1 cellular context compared by ENCODE assay signal in the genomic region with DNA sequence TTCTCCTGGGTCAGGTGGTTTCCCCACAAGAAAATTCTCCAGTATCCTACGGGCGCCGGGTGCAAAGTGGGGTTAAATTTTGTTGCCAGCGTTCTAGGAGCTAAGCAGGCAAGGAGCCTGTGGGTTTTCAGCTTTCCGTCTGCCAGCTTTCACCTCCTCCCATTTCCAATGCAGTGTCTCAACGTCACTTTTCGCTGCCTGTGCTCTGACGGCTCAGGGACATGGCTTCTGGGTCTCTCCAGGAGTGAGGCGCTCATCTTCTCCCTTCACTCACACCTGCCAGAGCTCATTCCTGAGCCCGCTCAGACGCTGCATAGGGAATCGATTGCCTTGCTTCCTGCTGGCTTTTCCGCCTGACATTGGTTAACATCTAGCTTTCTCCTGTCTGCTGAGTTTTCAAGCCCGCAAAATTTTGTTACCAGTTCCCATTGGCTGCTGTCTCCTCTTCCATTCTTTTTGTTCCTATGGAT.
TF ChIP-seq lines count a peak whose summit lies in the region.

No MANE protein-coding gene starts in this region.

TF ChIP-seq in WTC11, 78 proteins besides CTCF, POLR2A, EP300 and RAD21 (continued from another document):
- TF ChIP-seq, protein P1, sequence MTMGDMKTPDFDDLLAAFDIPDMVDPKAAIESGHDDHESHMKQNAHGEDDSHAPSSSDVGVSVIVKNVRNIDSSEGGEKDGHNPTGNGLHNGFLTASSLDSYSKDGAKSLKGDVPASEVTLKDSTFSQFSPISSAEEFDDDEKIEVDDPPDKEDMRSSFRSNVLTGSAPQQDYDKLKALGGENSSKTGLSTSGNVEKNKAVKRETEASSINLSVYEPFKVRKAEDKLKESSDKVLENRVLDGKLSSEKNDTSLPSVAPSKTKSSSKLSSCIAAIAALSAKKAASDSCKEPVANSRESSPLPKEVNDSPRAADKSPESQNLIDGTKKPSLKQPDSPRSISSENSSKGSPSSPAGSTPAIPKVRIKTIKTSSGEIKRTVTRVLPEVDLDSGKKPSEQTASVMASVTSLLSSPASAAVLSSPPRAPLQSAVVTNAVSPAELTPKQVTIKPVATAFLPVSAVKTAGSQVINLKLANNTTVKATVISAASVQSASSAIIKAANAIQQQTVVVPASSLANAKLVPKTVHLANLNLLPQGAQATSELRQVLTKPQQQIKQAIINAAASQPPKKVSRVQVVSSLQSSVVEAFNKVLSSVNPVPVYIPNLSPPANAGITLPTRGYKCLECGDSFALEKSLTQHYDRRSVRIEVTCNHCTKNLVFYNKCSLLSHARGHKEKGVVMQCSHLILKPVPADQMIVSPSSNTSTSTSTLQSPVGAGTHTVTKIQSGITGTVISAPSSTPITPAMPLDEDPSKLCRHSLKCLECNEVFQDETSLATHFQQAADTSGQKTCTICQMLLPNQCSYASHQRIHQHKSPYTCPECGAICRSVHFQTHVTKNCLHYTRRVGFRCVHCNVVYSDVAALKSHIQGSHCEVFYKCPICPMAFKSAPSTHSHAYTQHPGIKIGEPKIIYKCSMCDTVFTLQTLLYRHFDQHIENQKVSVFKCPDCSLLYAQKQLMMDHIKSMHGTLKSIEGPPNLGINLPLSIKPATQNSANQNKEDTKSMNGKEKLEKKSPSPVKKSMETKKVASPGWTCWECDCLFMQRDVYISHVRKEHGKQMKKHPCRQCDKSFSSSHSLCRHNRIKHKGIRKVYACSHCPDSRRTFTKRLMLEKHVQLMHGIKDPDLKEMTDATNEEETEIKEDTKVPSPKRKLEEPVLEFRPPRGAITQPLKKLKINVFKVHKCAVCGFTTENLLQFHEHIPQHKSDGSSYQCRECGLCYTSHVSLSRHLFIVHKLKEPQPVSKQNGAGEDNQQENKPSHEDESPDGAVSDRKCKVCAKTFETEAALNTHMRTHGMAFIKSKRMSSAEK (CRISPR knock-in tag; IDR thresholded peaks at IDR 0.05; ENCODE audit: borderline replicate concordance), result no peak
- no peak for TF ChIP-seq RELA (CRISPR knock-in tag; IDR thresholded peaks at IDR 0.05; ENCODE audit: borderline replicate concordance)
- TF ChIP-seq, protein P2, sequence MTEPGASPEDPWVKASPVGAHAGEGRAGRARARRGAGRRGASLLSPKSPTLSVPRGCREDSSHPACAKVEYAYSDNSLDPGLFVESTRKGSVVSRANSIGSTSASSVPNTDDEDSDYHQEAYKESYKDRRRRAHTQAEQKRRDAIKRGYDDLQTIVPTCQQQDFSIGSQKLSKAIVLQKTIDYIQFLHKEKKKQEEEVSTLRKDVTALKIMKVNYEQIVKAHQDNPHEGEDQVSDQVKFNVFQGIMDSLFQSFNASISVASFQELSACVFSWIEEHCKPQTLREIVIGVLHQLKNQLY (CRISPR knock-in tag; IDR thresholded peaks at IDR 0.05), result no peak
- TF ChIP-seq, protein P3, sequence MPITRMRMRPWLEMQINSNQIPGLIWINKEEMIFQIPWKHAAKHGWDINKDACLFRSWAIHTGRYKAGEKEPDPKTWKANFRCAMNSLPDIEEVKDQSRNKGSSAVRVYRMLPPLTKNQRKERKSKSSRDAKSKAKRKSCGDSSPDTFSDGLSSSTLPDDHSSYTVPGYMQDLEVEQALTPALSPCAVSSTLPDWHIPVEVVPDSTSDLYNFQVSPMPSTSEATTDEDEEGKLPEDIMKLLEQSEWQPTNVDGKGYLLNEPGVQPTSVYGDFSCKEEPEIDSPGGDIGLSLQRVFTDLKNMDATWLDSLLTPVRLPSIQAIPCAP (CRISPR knock-in tag; IDR thresholded peaks at IDR 0.05), result no peak
